18 cellular contexts compared by ENCODE assay signal in the genomic region with DNA sequence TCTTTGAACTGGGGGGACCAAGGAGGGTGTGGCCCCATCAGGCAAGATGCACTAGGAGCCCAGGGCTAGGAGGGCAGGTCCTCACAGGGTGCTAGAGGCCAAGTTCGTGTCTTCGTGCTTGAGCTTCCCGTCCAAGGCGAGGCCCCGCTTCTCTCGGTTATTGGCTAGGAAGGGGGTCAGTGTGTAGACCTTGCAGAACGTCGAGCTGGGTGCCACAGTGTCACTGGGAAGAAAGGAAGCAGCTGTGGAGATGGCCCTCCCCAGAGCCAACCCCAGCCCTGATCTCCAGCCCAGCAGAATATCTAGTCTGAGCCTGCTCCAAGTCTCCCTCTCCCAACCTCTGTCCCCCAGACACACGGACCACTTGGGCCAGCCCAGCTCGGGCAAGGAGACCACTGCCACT. TPM values are rescaled to one million over a fixed set of nuclear protein-coding genes. Genes with fewer than 3 reads are reported as not detected.
DNase-seq lines count a peak whose midpoint lies in the region; ATAC-seq, FAIRE-seq and TF ChIP-seq lines count a peak whose summit lies in the region.
"Had no signal": no experiment of that assay in that cellular context is flagged by ENCODE, and none has a peak within 500 bp of the region (broad histone marks: within the 10 kb centered on the region; RNA-seq: fewer than 3 reads in every experiment).

No MANE protein-coding gene starts in this region.

- H3K9me3 ChIP-seq in left ventricle myocardium inferior (replicated peaks) (no peaks in the 10 kb centered on the region), psoas muscle (no peaks in the 10 kb centered on the region)

- H3K9me3 Mint-ChIP-seq in activated CD8-positive, alpha-beta T cell treated with anti-CD3 and anti-CD28 coated beads, Interleukin-2, amount 10 ng/mL, durations not matched to agents 7 days and 5 days (ENCODE audit: insufficient read depth): no peaks in the 10 kb centered on the region
- H3K9me3 Mint-ChIP-seq in naive thymus-derived CD8-positive, alpha-beta T cell: no peaks in the 10 kb centered on the region
- H3K9me3 Mint-ChIP-seq: activated naive CD4-positive, alpha-beta T cell treated with anti-CD3 and anti-CD28 coated beads, Interleukin-2, amount 50 U/mL, for 72 hours had no signal

- ATAC-seq in activated CD8-positive, alpha-beta T cell treated with anti-CD3 and anti-CD28 coated beads, Interleukin-2, amount 10 ng/mL, durations not matched to agents 7 days and 5 days: no peak
- ATAC-seq in naive thymus-derived CD8-positive, alpha-beta T cell: no peak
- no peak for ATAC-seq in psoas muscle
- ATAC-seq in HG02870 (IDR thresholded peaks at IDR 0.05; ENCODE audit: unreplicated experiment): no peak
- ATAC-seq: activated naive CD4-positive, alpha-beta T cell treated with anti-CD3 and anti-CD28 coated beads, Interleukin-2, amount 50 U/mL, for 72 hours; Right ventricle myocardium inferior had no signal

- H3K4me1 ChIP-seq in left ventricle myocardium inferior: peaks cover 7% of the 10 kb centered on the region
- H3K4me1 ChIP-seq in psoas muscle: no peaks in the 10 kb centered on the region

- intact Hi-C loops in cardiac septum (cut with DNase I): no loop called here
- intact Hi-C loops in left ventricle myocardium inferior (cut with micrococcal nuclease): no loop called here
- intact Hi-C loops in psoas muscle (cut with DNase I): no loop called here

- H3K4me3 ChIP-seq in left ventricle myocardium inferior: no peak overlapping the region
- no peak overlapping the region for H3K4me3 ChIP-seq in psoas muscle

- H3K27me3 Mint-ChIP-seq in activated CD8-positive, alpha-beta T cell treated with anti-CD3 and anti-CD28 coated beads, Interleukin-2, amount 10 ng/mL, durations not matched to agents 7 days and 5 days (ENCODE audit: low read depth): no peaks in the 10 kb centered on the region
- H3K27me3 Mint-ChIP-seq in naive thymus-derived CD8-positive, alpha-beta T cell: no peaks in the 10 kb centered on the region

- no peak overlapping the region for H3K4me3 Mint-ChIP-seq in activated CD8-positive, alpha-beta T cell treated with anti-CD3 and anti-CD28 coated beads, Interleukin-2, amount 10 ng/mL, durations not matched to agents 7 days and 5 days
- peak overlapping the region in 7 of 10 donors; percentile 31 to 71 (median 56) for H3K4me3 Mint-ChIP-seq in naive thymus-derived CD8-positive, alpha-beta T cell

- H3K36me3 ChIP-seq in left ventricle myocardium inferior (peaks cover 92% of the 10 kb centered on the region), psoas muscle (ENCODE audit: insufficient read depth in 1 of 2, low read depth in 1 of 2) (peaks cover 0 to 31% of the 10 kb centered on the region in 2 donors)

- CTCF ChIA-PET in activated CD8-positive, alpha-beta T cell treated with anti-CD3 and anti-CD28 coated beads, Interleukin-2, amount 10 ng/mL, durations not matched to agents 7 days and 5 days (lab: Charles Lee): interaction anchor here (1.9 to 13.3 kb wide), 4 partner anchors 25 to 134 kb away, joined by 9 to 401 read pairs (median 20); a partner anchor contains a TSS

- peak; percentile 5 for FAIRE-seq in urothelium cell line (lab: Jason Lieb, UNC)
- FAIRE-seq: H1 had no signal

- H3K4me1 Mint-ChIP-seq in activated CD8-positive, alpha-beta T cell treated with anti-CD3 and anti-CD28 coated beads, Interleukin-2, amount 10 ng/mL, durations not matched to agents 7 days and 5 days (ENCODE audit: low read depth): peaks cover 45% of the 10 kb centered on the region
- H3K4me1 Mint-ChIP-seq in naive thymus-derived CD8-positive, alpha-beta T cell: peaks cover 40 to 74% (median 70%) of the 10 kb centered on the region in 4 donors

- no peak overlapping the region for H3K27ac ChIP-seq in left ventricle myocardium inferior (replicated peaks)
- no peak overlapping the region for H3K27ac ChIP-seq in psoas muscle

- WGBS in psoas muscle, 3 donors: 88 to 92% (median 89%) methylated on average over 10 of the region's 10 CpGs

- peaks cover 53% of the 10 kb centered on the region for H3K36me3 Mint-ChIP-seq in activated CD8-positive, alpha-beta T cell treated with anti-CD3 and anti-CD28 coated beads, Interleukin-2, amount 10 ng/mL, durations not matched to agents 7 days and 5 days (ENCODE audit: low read depth)
- peaks cover 0 to 37% (median 17%) of the 10 kb centered on the region in 3 donors for H3K36me3 Mint-ChIP-seq in naive thymus-derived CD8-positive, alpha-beta T cell

- POLR2A ChIA-PET in activated CD8-positive, alpha-beta T cell treated with anti-CD3 and anti-CD28 coated beads, Interleukin-2, amount 10 ng/mL, durations not matched to agents 7 days and 5 days (lab: Charles Lee): interaction anchor here (2.0 kb wide), 1 partner anchor 12 kb away, joined by 11 read pairs; no protein-coding TSS in a partner anchor
- POLR2A ChIA-PET in naive thymus-derived CD8-positive, alpha-beta T cell (lab: Charles Lee): interaction anchor here (1.3 to 12.3 kb wide), 4 partner anchors 11 to 76 kb away, joined by 3 to 146 read pairs (median 73); a partner anchor contains a TSS

- peak; percentile 75 for DNase-seq in cardiac septum (ENCODE audit: low spot score)
- DNase-seq in left ventricle myocardium inferior: no peak
- DNase-seq in activated CD8-positive, alpha-beta T cell treated with anti-CD3 and anti-CD28 coated beads, Interleukin-2, amount 10 ng/mL, durations not matched to agents 7 days and 5 days: no peak
- no peak for DNase-seq in naive thymus-derived CD8-positive, alpha-beta T cell
- DNase-seq in urothelium cell line (ENCODE audit: low spot score): no peak
- no peak for DNase-seq in psoas muscle
- DNase-seq in NOMO-1 treated with DMSO at 0.1 percent for 48 hours (lab: John Stamatoyannopoulos, UW; ENCODE audit: unreplicated experiment): no peak
- DNase-seq: activated CD4-positive, alpha-beta T cell treated with anti-CD3 and anti-CD28 coated beads, Interleukin-2, amount 50 U/mL, for 48 hours; hippocampal formation; NCI-H1436; NCI-H345; NK-92 treated with Interleukin-12 subunit alpha and Interleukin-12 subunit beta, amount 100 ng/mL, for 24 hours; substantia nigra had no signal

- H3K27me3 ChIP-seq in left ventricle myocardium inferior (ENCODE audit: low read depth): no peaks in the 10 kb centered on the region
- no peaks in the 10 kb centered on the region for H3K27me3 ChIP-seq in psoas muscle (ENCODE audit: insufficient read depth in 3 of 3, low read length in 2 of 3)

- TF ChIP-seq CTCF in left ventricle myocardium inferior (IDR thresholded peaks at IDR 0.05; ENCODE audit: borderline replicate concordance) (no peak), psoas muscle (IDR thresholded peaks at IDR 0.05) (no peak)

- peak overlapping the region; percentile 77 for H3K27ac Mint-ChIP-seq in activated CD8-positive, alpha-beta T cell treated with anti-CD3 and anti-CD28 coated beads, Interleukin-2, amount 10 ng/mL, durations not matched to agents 7 days and 5 days
- peak overlapping the region; percentile 93 to 98 (median 96) for H3K27ac Mint-ChIP-seq in naive thymus-derived CD8-positive, alpha-beta T cell

RNA-seq across cellular contexts. Expression of a gene that starts 33.4 kb away (rescaled TPM):
- total RNA-seq in cardiac septum: 0.08 TPM
- 0.16 TPM for total RNA-seq in left ventricle myocardium inferior
- total RNA-seq in activated CD8-positive, alpha-beta T cell treated with anti-CD3 and anti-CD28 coated beads, Interleukin-2, amount 10 ng/mL, durations not matched to agents 7 days and 5 days: under 1 TPM in 1 of 2 experiments, not detected in 1; 0.13 TPM
- under 1 TPM; 0.16 TPM for total RNA-seq in naive thymus-derived CD8-positive, alpha-beta T cell
- polyA plus RNA-seq in naive thymus-derived CD8-positive, alpha-beta T cell: under 1 TPM; 0.09 to 0.24 (median 0.12) TPM
- total RNA-seq in psoas muscle: under 1 TPM in 1 of 4 donors, not detected in 3; 0.11 TPM
- under 1 TPM in 2 of 3 donors, not detected in 1; 0.01 to 0.05 TPM for polyA plus RNA-seq in psoas muscle
- polyA plus RNA-seq: BJ had no signal
